In genomic region chr18:12659904-12660605, GRCh38 we compare ENCODE assay signal across 8 cellular contexts. TPM values are rescaled to one million over a fixed set of nuclear protein-coding genes. Genes with fewer than 3 reads are reported as not detected.
DNase-seq lines count a peak whose midpoint lies in the region; ATAC-seq, FAIRE-seq and TF ChIP-seq lines count a peak whose summit lies in the region.

No MANE protein-coding gene starts in this region.

- peaks cover 18% of the 10 kb centered on the region for H3K27me3 ChIP-seq in endodermal cell (ENCODE audit: control insufficient read depth, insufficient read depth, low read length, poor library complexity, severe bottlenecking)
- no peaks in the 10 kb centered on the region for H3K27me3 ChIP-seq in naive thymus-derived CD4-positive, alpha-beta T cell (ENCODE audit: control insufficient read depth in 2 of 2, insufficient read depth in 2 of 2, low read length in 2 of 2)

- TF ChIP-seq CTCF in endodermal cell (conservative IDR thresholded peaks at IDR 0.05) = peak; percentile 95

- peak; percentile 56 for ATAC-seq in naive thymus-derived CD4-positive, alpha-beta T cell
- ATAC-seq in HG03095 (IDR thresholded peaks at IDR 0.05; ENCODE audit: unreplicated experiment) = no peak
- no peak for ATAC-seq in HG02885 (IDR thresholded peaks at IDR 0.05; ENCODE audit: poor library complexity, unreplicated experiment)

- H3K36me3 Mint-ChIP-seq in endodermal cell (ENCODE audit: low read depth) = peaks cover 4% of the 10 kb centered on the region
- H3K36me3 Mint-ChIP-seq in naive thymus-derived CD4-positive, alpha-beta T cell = peaks cover 0 to 3% (median 0%) of the 10 kb centered on the region in 5 donors

- H3K9me3 Mint-ChIP-seq in endodermal cell = no peaks in the 10 kb centered on the region
- H3K9me3 Mint-ChIP-seq in naive thymus-derived CD4-positive, alpha-beta T cell = no peaks in the 10 kb centered on the region

- H3K9me3 ChIP-seq in endodermal cell (ENCODE audit: control insufficient read depth, low read length) = no peaks in the 10 kb centered on the region
- H3K9me3 ChIP-seq in naive thymus-derived CD4-positive, alpha-beta T cell (ENCODE audit: control insufficient read depth in 2 of 3, low read length in 3 of 3) = no peaks in the 10 kb centered on the region

- DNase-seq in 8988T (peak; percentile 38), ELF-1 (ENCODE audit: low read depth, low spot score) (peak; percentile 31), NCI-H1417 treated with DMSO at 0.1 percent for 48 hours (lab: John Stamatoyannopoulos, UW) (peak; percentile 48), endodermal cell (peak; percentile 71)
- DNase-seq in naive thymus-derived CD4-positive, alpha-beta T cell = peak in 6 of 9 donors; percentile 27 to 49 (median 45)

- H3K27ac Mint-ChIP-seq in endodermal cell = no peak overlapping the region
- H3K27ac Mint-ChIP-seq in naive thymus-derived CD4-positive, alpha-beta T cell = no peak overlapping the region

- peaks cover 12% of the 10 kb centered on the region for H3K27me3 Mint-ChIP-seq in endodermal cell (ENCODE audit: insufficient read depth)
- peaks cover 0 to 23% (median 10%) of the 10 kb centered on the region in 5 donors for H3K27me3 Mint-ChIP-seq in naive thymus-derived CD4-positive, alpha-beta T cell

- no peak overlapping the region for H3K27ac ChIP-seq in endodermal cell (ENCODE audit: low read depth, low read length)
- no peak overlapping the region for H3K27ac ChIP-seq in naive thymus-derived CD4-positive, alpha-beta T cell (ENCODE audit: low read depth, low read length)

- CTCF ChIA-PET in naive thymus-derived CD4-positive, alpha-beta T cell (lab: Charles Lee) = interaction anchor here (0.5 to 2.5 kb wide), 2 partner anchors 9 to 269 kb away, joined by 4 to 13 read pairs; no protein-coding TSS in a partner anchor

- WGBS in endodermal cell (ENCODE audit: insufficient coverage in 1 of 2, insufficient read length in 1 of 2), 2 experiments = 86 to 88% methylated on average over 8 to 9 of the region's 9 CpGs

- no peaks in the 10 kb centered on the region for H3K36me3 ChIP-seq in endodermal cell (ENCODE audit: control insufficient read depth, insufficient read depth, low read length)
- H3K36me3 ChIP-seq in naive thymus-derived CD4-positive, alpha-beta T cell (ENCODE audit: control insufficient read depth in 2 of 3, insufficient read depth in 3 of 3, low read length in 3 of 3) = no peaks in the 10 kb centered on the region

- H3K4me1 ChIP-seq in endodermal cell (ENCODE audit: control insufficient read depth, insufficient read depth, low read length) = no peaks in the 10 kb centered on the region
- peaks cover 7 to 10% of the 10 kb centered on the region in 2 donors for H3K4me1 ChIP-seq in naive thymus-derived CD4-positive, alpha-beta T cell (ENCODE audit: control insufficient read depth in 2 of 2, insufficient read depth in 2 of 2, low read length in 2 of 2)

- no peak overlapping the region for H3K4me3 ChIP-seq in endodermal cell (ENCODE audit: low read length)
- H3K4me3 ChIP-seq in naive thymus-derived CD4-positive, alpha-beta T cell (ENCODE audit: low read length) = no peak overlapping the region

- no peak overlapping the region for H3K9ac ChIP-seq in endodermal cell (ENCODE audit: extremely low read depth, low read length, poor library complexity, severe bottlenecking)

- H3K4me3 Mint-ChIP-seq in endodermal cell = no peak overlapping the region
- peak overlapping the region in 6 of 10 donors; percentile 16 to 65 (median 28) for H3K4me3 Mint-ChIP-seq in naive thymus-derived CD4-positive, alpha-beta T cell

- H3K4me1 Mint-ChIP-seq in endodermal cell = peaks cover 11% of the 10 kb centered on the region
- H3K4me1 Mint-ChIP-seq in naive thymus-derived CD4-positive, alpha-beta T cell = peaks cover 10 to 21% (median 15%) of the 10 kb centered on the region in 7 donors

- FAIRE-seq in TTC549 (lab: Jason Lieb, UNC) = peak; percentile 94

- intact Hi-C loops in naive thymus-derived CD4-positive, alpha-beta T cell (cut with micrococcal nuclease) = loop anchor here (1.0 to 5.0 kb wide), 6 partner anchors 42 to 389 kb away; partner anchors contain the start of genes CEP76 (in 1 of the 2), PRELID3A (in 1 of the 2) and PSMG2 (in 1 of the 2)

- POLR2A ChIA-PET in naive thymus-derived CD4-positive, alpha-beta T cell (lab: Charles Lee) = no interaction called here

RNA-seq across cellular contexts. Expression of gene SPIRE1, which starts 2.1 kb away (rescaled TPM):
- total RNA-seq in endodermal cell = 10 to 100 TPM; 14.2 to 17.2 TPM
- polyA plus RNA-seq in endodermal cell (2013, experiment 1 of 2) = 11.6 TPM
- polyA plus RNA-seq in endodermal cell (2013, experiment 2 of 2) = 9.6 TPM
- total RNA-seq in naive thymus-derived CD4-positive, alpha-beta T cell = 1 to 10 TPM in 4 of 5 experiments, under 1 TPM in 1; 0.97 to 2.9 (median 1.6) TPM
- under 1 TPM in 1 of 2 donors, not detected in 1; 0.66 TPM for polyA plus RNA-seq in naive thymus-derived CD4-positive, alpha-beta T cell

RNA-seq across cellular contexts. Expression of gene CEP76, which starts 42.5 kb away (rescaled TPM):
- total RNA-seq in endodermal cell = 10 to 100 TPM; 17.8 to 19.2 TPM
- 15.4 TPM for polyA plus RNA-seq in endodermal cell (2013, experiment 1 of 2)
- polyA plus RNA-seq in endodermal cell (2013, experiment 2 of 2) = 14.3 TPM
- total RNA-seq in naive thymus-derived CD4-positive, alpha-beta T cell = 10 to 100 TPM in 3 of 5 experiments, 1 to 10 TPM in 2; 6.9 to 13.2 (median 11.1) TPM
- 1 to 10 TPM; 8.3 to 9.4 TPM for polyA plus RNA-seq in naive thymus-derived CD4-positive, alpha-beta T cell

RNA-seq across cellular contexts. Expression of gene PSMG2, which starts 42.8 kb away (rescaled TPM):
- 10 to 100 TPM; 65.5 to 70.2 TPM for total RNA-seq in endodermal cell
- 102 TPM for polyA plus RNA-seq in endodermal cell (2013, experiment 1 of 2)
- 89.8 TPM for polyA plus RNA-seq in endodermal cell (2013, experiment 2 of 2)
- total RNA-seq in naive thymus-derived CD4-positive, alpha-beta T cell = 100 to 1,000 TPM in 1 of 5 experiments, 10 to 100 TPM in 4; 49.9 to 104 (median 59.9) TPM
- polyA plus RNA-seq in naive thymus-derived CD4-positive, alpha-beta T cell = 100 to 1,000 TPM; 113 to 126 TPM
